In the genomic region with DNA sequence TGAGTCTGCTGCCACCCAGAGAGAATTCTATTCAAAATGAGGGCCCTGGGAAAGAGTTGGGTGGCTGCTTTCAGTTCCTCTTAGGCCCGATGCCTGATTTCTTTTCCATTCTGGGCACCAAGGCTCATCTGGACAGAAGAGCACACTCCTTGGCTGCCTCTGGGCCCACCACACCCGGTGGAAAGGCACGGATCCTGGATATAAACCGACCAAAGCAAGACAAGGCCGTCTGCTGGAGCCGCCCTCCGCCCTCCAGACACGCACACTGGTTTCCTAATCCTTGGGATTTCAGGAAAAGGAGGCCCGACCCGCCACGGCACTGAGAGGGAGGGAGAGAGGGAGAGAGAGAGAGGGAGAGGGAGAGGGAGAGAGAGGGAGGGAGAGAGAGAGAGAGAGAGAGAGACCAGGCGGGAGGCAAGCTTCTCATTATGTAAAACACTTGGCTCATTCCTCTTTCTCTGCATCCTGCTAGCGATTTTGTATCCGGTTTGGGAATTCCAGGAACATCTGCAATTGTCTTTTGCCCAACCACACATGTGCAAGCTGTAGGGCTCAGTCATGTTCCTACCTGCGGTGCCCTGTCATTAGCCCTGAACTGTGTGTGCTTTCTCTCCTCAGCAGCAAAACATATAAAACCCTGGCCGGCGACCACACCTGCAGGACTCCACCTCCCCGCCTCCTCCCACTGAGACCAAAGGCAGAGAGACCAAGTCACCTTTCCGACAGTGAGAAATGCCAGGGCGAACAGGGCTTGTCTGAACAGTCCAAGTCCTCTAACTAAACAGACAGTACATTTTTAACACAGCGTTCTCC, we compare ENCODE assay signal across 10 cellular contexts.
DNase-seq lines count a peak whose midpoint lies in the region; ATAC-seq and TF ChIP-seq lines count a peak whose summit lies in the region.
"Had no signal": no experiment of that assay in that cellular context is flagged by ENCODE, and none has a peak within 500 bp of the region (broad histone marks: within the 10 kb centered on the region; RNA-seq: fewer than 3 reads in every experiment).

No MANE protein-coding gene starts in this region.

- no peak for TF ChIP-seq POLR2A in erythroblast (IDR thresholded peaks at IDR 0.05; ENCODE audit: low read length)

- H2AK5ac ChIP-seq in neuronal stem cell (ENCODE audit: low read depth, low read length), result peak overlapping the region; percentile 22

- H3K27ac ChIP-seq in PC-9, result peak overlapping the region; percentile 100
- H3K27ac ChIP-seq in neuronal stem cell (replicated peaks; ENCODE audit: low read length), result no peak overlapping the region
- H3K27ac ChIP-seq in upper lobe of right lung, result no peak overlapping the region

- H3K4me3 ChIP-seq in PC-9 (no peak overlapping the region), neuronal stem cell (ENCODE audit: low read length in 2 of 2) (no peak overlapping the region), upper lobe of right lung (no peak overlapping the region)

- DNase-seq in EH (ENCODE audit: low read depth) (peak; percentile 80), PC-9 (no peak), fibroblast of gingiva (ENCODE audit: low read depth) (peak; percentile 75), neuronal stem cell (ENCODE audit: low spot score) (no peak), NCI-H1105 (lab: John Stamatoyannopoulos, UW) (no peak), erythroblast (lab: John Stamatoyannopoulos, UW) (no peak), upper lobe of right lung (no peak)
- DNase-seq: activated CD4-positive, alpha-beta T cell treated with anti-CD3 and anti-CD28 coated beads for 1 hour; EL had no signal

- no peaks in the 10 kb centered on the region for H3K9me2 ChIP-seq in PC-9 (ENCODE audit: insufficient read depth)

- TF ChIP-seq CTCF in PC-9 (conservative IDR thresholded peaks at IDR 0.05) (no peak), upper lobe of right lung (IDR thresholded peaks at IDR 0.05) (no peak)

- H3K4ac ChIP-seq in neuronal stem cell (ENCODE audit: low read length), result no peak overlapping the region

- H2BK120ac ChIP-seq in neuronal stem cell (ENCODE audit: low read depth, low read length), result no peak overlapping the region

- H3K9me3 ChIP-seq in PC-9 (ENCODE audit: insufficient read depth, low read depth), result no peaks in the 10 kb centered on the region
- H3K9me3 ChIP-seq in neuronal stem cell (replicated peaks in 1 of 2; ENCODE audit: control insufficient read depth in 2 of 2, insufficient read depth in 1 of 2, low read depth in 1 of 2, low read length in 2 of 2), result peaks cover 0 to 4% of the 10 kb centered on the region in 2 donors
- H3K9me3 ChIP-seq in upper lobe of right lung, result no peaks in the 10 kb centered on the region

- BruUV-seq in PC-9 (replicated peaks; lab: Mats Ljungman, UMichigan), result no TSS peak

- WGBS in neuronal stem cell (ENCODE audit: extremely low coverage in 2 of 2, insufficient read length in 2 of 2, insufficient replicate concordance in 1 of 2), 2 donors, result no CpG with 5 or more reads among the region's 21 CpGs

- H3K4me1 ChIP-seq in PC-9 (replicated peaks; ENCODE audit: insufficient read depth) (peaks cover 58% of the 10 kb centered on the region), neuronal stem cell (ENCODE audit: control insufficient read depth in 2 of 2, insufficient read depth in 1 of 2, low read depth in 1 of 2, low read length in 2 of 2) (peaks cover 7 to 24% of the 10 kb centered on the region in 2 donors), upper lobe of right lung (no peaks in the 10 kb centered on the region)

- H2AFZ ChIP-seq in PC-9, result no peak overlapping the region
- H2AFZ ChIP-seq in neuronal stem cell (ENCODE audit: low read length), result peak overlapping the region; percentile 34

- H3K79me1 ChIP-seq in neuronal stem cell (ENCODE audit: low read depth, low read length), result peaks cover 2% of the 10 kb centered on the region

- no peak overlapping the region for H2BK5ac ChIP-seq in neuronal stem cell (ENCODE audit: low read length)

- ATAC-seq in HG03442 (IDR thresholded peaks at IDR 0.05; ENCODE audit: unreplicated experiment), result no peak
- ATAC-seq in upper lobe of right lung, result no peak

- H3K9ac ChIP-seq in neuronal stem cell (ENCODE audit: low read depth, low read length, poor library complexity), result no peak overlapping the region

- H3K14ac ChIP-seq in neuronal stem cell (ENCODE audit: low read length), result no peak overlapping the region

- POLR2A ChIA-PET in PC-9 (lab: Charles Lee; ENCODE audit: unreplicated experiment), result no interaction called here

- H3K4me2 ChIP-seq in PC-9, result peak overlapping the region; percentile 92; the same call in 1 of the 2 replicates
- no peak overlapping the region for H3K4me2 ChIP-seq in neuronal stem cell (ENCODE audit: insufficient read depth, low read length, poor library complexity, severe bottlenecking)

- H3K18ac ChIP-seq in neuronal stem cell (ENCODE audit: low read length), result peak overlapping the region; percentile 45

- CTCF ChIA-PET in PC-9 (lab: Charles Lee), result no interaction called here

- H4K91ac ChIP-seq in neuronal stem cell (ENCODE audit: low read depth, low read length, poor library complexity), result no peak overlapping the region

- H3F3A ChIP-seq in PC-9 (ENCODE audit: insufficient read depth, low read depth), result peaks cover 44% of the 10 kb centered on the region

- H3K27me3 ChIP-seq in PC-9 (ENCODE audit: insufficient read depth, low read depth) (no peaks in the 10 kb centered on the region), neuronal stem cell (ENCODE audit: control insufficient read depth in 3 of 3, insufficient read depth in 3 of 3, low read depth in 1 of 3, low read length in 3 of 3) (no peaks in the 10 kb centered on the region), upper lobe of right lung (no peaks in the 10 kb centered on the region)

- H3K36me3 ChIP-seq in PC-9 (ENCODE audit: low read depth) (no peaks in the 10 kb centered on the region), neuronal stem cell (replicated peaks in 1 of 2; ENCODE audit: control insufficient read depth in 2 of 2, insufficient read depth in 2 of 2, low read length in 2 of 2) (no peaks in the 10 kb centered on the region), upper lobe of right lung (no peaks in the 10 kb centered on the region)

- intact Hi-C loops in PC-9 (cut with micrococcal nuclease; ENCODE audit: unreplicated experiment), result loop anchor here (2.0 to 5.0 kb wide), 2 partner anchors 73 to 196 kb away; no protein-coding TSS in a partner anchor
- intact Hi-C loops in upper lobe of right lung (cut with DNase I), result no loop called here

- no peak overlapping the region for H4K8ac ChIP-seq in neuronal stem cell (ENCODE audit: low read depth, low read length)

- no peak overlapping the region for H2BK12ac ChIP-seq in neuronal stem cell (ENCODE audit: low read length)

- peak overlapping the region; percentile 59 for H2BK15ac ChIP-seq in neuronal stem cell (ENCODE audit: low read length)

- no peaks in the 10 kb centered on the region for H4K20me1 ChIP-seq in PC-9 (ENCODE audit: insufficient read depth)

- H3K79me2 ChIP-seq in PC-9 (ENCODE audit: low read depth), result peaks cover 92% of the 10 kb centered on the region

- no peak overlapping the region for H3K23ac ChIP-seq in neuronal stem cell (ENCODE audit: low read depth, low read length, poor library complexity)

Comparison
In these comparisons a context has a peak if more than half of its experiments do, and no peak if none do; other contexts are left out.
1. DNase-seq: peak in EH (single experiment) and fibroblast of gingiva (single experiment); none in PC-9 (0 of 2), neuronal stem cell (single experiment), NCI-H1105 (single experiment), erythroblast (0 of 2) and upper lobe of right lung (single experiment).